Comparison of ENCODE assay signal across 10 cellular contexts in genomic region chr14:23114669-23115491, GRCh38. TPM values are rescaled to one million over a fixed set of nuclear protein-coding genes. Genes with fewer than 3 reads are reported as not detected.
DNase-seq lines count a peak whose midpoint lies in the region; ATAC-seq and TF ChIP-seq lines count a peak whose summit lies in the region.
"Had no signal": no experiment of that assay in that cellular context is flagged by ENCODE, and none has a peak within 500 bp of the region (broad histone marks: within the 10 kb centered on the region; RNA-seq: fewer than 3 reads in every experiment).

No MANE protein-coding gene starts in this region.

- H4K91ac ChIP-seq in trophoblast cell (ENCODE audit: low read depth, low read length): no peak overlapping the region

- H3K14ac ChIP-seq in trophoblast cell (ENCODE audit: low read length): no peak overlapping the region

- H3K9me3 Mint-ChIP-seq in type B pancreatic cell: no peaks in the 10 kb centered on the region

- H3K4ac ChIP-seq in trophoblast cell (ENCODE audit: low read depth, low read length): no peak overlapping the region

- no peak overlapping the region for H3K27ac ChIP-seq in trophoblast cell (ENCODE audit: low read depth, low read length)

- no peak overlapping the region for H2BK120ac ChIP-seq in trophoblast cell (ENCODE audit: insufficient read depth, low read length, poor library complexity)

- peaks cover 8% of the 10 kb centered on the region for H3K4me1 Mint-ChIP-seq in type B pancreatic cell (ENCODE audit: unreplicated experiment)

- no peak overlapping the region for H3K23ac ChIP-seq in trophoblast cell (ENCODE audit: low read length)

- no peak overlapping the region for H2AK5ac ChIP-seq in trophoblast cell (ENCODE audit: low read length)

- no peak overlapping the region for H4K8ac ChIP-seq in trophoblast cell (ENCODE audit: low read depth, low read length)

- no peak overlapping the region for H3K27ac Mint-ChIP-seq in type B pancreatic cell

- peaks cover 1% of the 10 kb centered on the region for H3K9me3 ChIP-seq in trophoblast cell (ENCODE audit: insufficient read depth, low read depth, low read length)

- H3K79me1 ChIP-seq in trophoblast cell (ENCODE audit: low read length): no peaks in the 10 kb centered on the region

- no peak overlapping the region for H2AFZ ChIP-seq in trophoblast cell (ENCODE audit: insufficient read depth, low read length, poor library complexity)

- TF ChIP-seq CTCF in type B pancreatic cell (conservative IDR thresholded peaks at IDR 0.05): no peak

- H3K79me2 ChIP-seq in trophoblast cell (ENCODE audit: control insufficient read depth, insufficient read depth, low read length, poor library complexity): no peaks in the 10 kb centered on the region

- no peaks in the 10 kb centered on the region for H3K27me3 ChIP-seq in trophoblast cell (ENCODE audit: insufficient read depth, low read length)

- no peak overlapping the region for H3K9ac ChIP-seq in trophoblast cell (ENCODE audit: low read length)

- H3K36me3 ChIP-seq in trophoblast cell (ENCODE audit: control insufficient read depth in 1 of 2, insufficient read depth in 2 of 2, low read length in 2 of 2): no peaks in the 10 kb centered on the region

- DNase-seq in GM03348 (ENCODE audit: low spot score) (peak; percentile 94), NCI-H226 (peak; percentile 98), dermis blood vessel endothelial cell (peak; percentile 71), trophoblast cell (peak; percentile 28 to 67), type B pancreatic cell (ENCODE audit: extremely low spot score, unreplicated experiment) (no peak)
- DNase-seq: NCI-H2081 treated with DMSO at 0.1 percent for 48 hours; stimulated activated CD4-positive, alpha-beta T cell treated with anti-CD3 and anti-CD28 coated beads, Interleukin-4, amount 100 ng/mL, for 24 hours had no signal

- H3K4me1 ChIP-seq in trophoblast cell (ENCODE audit: control insufficient read depth in 1 of 2, insufficient read depth in 2 of 2, low read length in 2 of 2): peaks cover 3 to 8% of the 10 kb centered on the region in 2 experiments

- WGBS in trophoblast cell (ENCODE audit: extremely low coverage, insufficient coverage, insufficient read length): no CpG with 5 or more reads among the region's 11 CpGs

- H3K4me3 ChIP-seq in trophoblast cell (ENCODE audit: low read depth, low read length): no peak overlapping the region

- no peak overlapping the region for H3K18ac ChIP-seq in trophoblast cell (ENCODE audit: low read length)

- H4K12ac ChIP-seq in trophoblast cell (ENCODE audit: low read depth, low read length): no peak overlapping the region

- no peak overlapping the region for H3K4me2 ChIP-seq in trophoblast cell (ENCODE audit: low read length)

- no peak overlapping the region for H2BK5ac ChIP-seq in trophoblast cell (ENCODE audit: low read depth, low read length, poor library complexity)

- no peak for ATAC-seq in GM18867 (IDR thresholded peaks at IDR 0.05; ENCODE audit: unreplicated experiment)
- ATAC-seq in HG02798 (IDR thresholded peaks at IDR 0.05; ENCODE audit: poor library complexity, unreplicated experiment): no peak
- no peak for ATAC-seq in GM21367 (IDR thresholded peaks at IDR 0.05; ENCODE audit: unreplicated experiment)

- H3K36me3 Mint-ChIP-seq in type B pancreatic cell: no peaks in the 10 kb centered on the region

- H3K4me3 Mint-ChIP-seq in type B pancreatic cell: no peak overlapping the region

- H3K27me3 Mint-ChIP-seq in type B pancreatic cell: peaks cover 11% of the 10 kb centered on the region

- H2BK12ac ChIP-seq in trophoblast cell (ENCODE audit: low read length): no peak overlapping the region

RNA-seq across cellular contexts. Expression of gene CEBPE, which starts 4.2 kb away (rescaled TPM):
- total RNA-seq in dermis blood vessel endothelial cell (not detected in 2 replicates), type B pancreatic cell (ENCODE audit: low replicate concordance) (not detected in 2 replicates)
- polyA plus RNA-seq in trophoblast cell (2013): 0.33 and 0.37 TPM in 2 replicates

RNA-seq across cellular contexts. Expression of gene CIROP, which starts 10.1 kb away (rescaled TPM):
- total RNA-seq in dermis blood vessel endothelial cell (not detected in 2 replicates), type B pancreatic cell (ENCODE audit: low replicate concordance) (0.19 and 0.40 TPM in 2 replicates)
- polyA plus RNA-seq in trophoblast cell (2013): 0.01 and 0.03 TPM in 2 replicates

RNA-seq across cellular contexts. Expression of gene C14orf119, which starts 19.6 kb away (rescaled TPM):
- total RNA-seq in dermis blood vessel endothelial cell (43.0 and 52.2 TPM in 2 replicates), type B pancreatic cell (ENCODE audit: low replicate concordance) (53.0 and 67.2 TPM in 2 replicates)
- polyA plus RNA-seq in trophoblast cell (2013): 40.8 and 43.3 TPM in 2 replicates

RNA-seq across cellular contexts. Expression of gene ACIN1, which starts 19.9 kb away (rescaled TPM):
- 65.2 and 76.2 TPM in 2 replicates for total RNA-seq in dermis blood vessel endothelial cell
- 136 and 142 TPM in 2 replicates for polyA plus RNA-seq in trophoblast cell (2013)
- total RNA-seq in type B pancreatic cell (ENCODE audit: low replicate concordance): 214 and 342 TPM in 2 replicates

RNA-seq across cellular contexts. Expression of gene CDH24, which starts 57.6 kb away (rescaled TPM):
- total RNA-seq in dermis blood vessel endothelial cell (7.5 and 16.3 TPM in 2 replicates), type B pancreatic cell (ENCODE audit: low replicate concordance) (7.9 and 20.4 TPM in 2 replicates)
- 24.3 and 24.6 TPM in 2 replicates for polyA plus RNA-seq in trophoblast cell (2013)
